ENCODE assay signal across 8 cellular contexts in the genomic region with DNA sequence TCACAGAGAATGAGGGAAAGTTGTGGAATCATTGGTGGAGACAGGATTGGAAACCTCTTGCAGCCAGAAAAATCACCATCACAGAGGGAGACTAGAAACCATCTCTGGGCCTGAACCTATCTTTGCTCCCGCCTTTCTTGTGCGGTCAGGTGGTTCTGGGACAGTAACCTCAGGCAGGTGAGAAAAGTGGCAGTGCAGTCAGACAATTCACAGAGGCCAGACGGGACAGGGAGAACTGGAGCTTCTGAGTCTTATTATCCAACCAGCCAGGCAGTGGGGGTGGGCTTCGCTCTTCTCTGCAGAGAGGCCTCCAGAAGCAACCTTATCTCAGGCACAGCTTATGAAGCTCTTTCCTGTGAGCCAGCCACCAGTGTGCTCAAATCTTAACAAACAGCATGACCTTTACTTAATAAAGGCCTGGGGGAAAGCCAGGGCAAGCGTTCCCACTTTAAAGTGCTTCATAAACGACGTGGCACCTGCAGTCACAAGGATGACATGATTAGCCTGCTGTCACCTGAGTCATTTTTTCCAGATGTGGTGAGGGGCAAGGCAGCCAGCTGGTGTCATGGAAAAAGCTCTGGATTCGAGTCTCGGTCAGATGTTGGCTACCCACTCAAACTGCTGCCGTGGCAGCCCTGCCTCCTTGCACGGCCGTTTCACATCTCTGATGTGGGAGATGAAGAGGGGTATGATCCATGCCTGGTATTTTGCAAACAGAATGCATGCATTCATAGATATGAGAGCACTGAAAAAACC.
DNase-seq lines count a peak whose midpoint lies in the region; ATAC-seq and TF ChIP-seq lines count a peak whose summit lies in the region.

No MANE protein-coding gene starts in this region.

- H3K23me2 ChIP-seq in H9 (ENCODE audit: insufficient read length, low read depth, low read length, poor library complexity, severe bottlenecking) = no peaks in the 10 kb centered on the region

- no peaks in the 10 kb centered on the region for H4K20me1 ChIP-seq in H9 (ENCODE audit: control insufficient read depth, insufficient read depth, insufficient read length)

- H2AK5ac ChIP-seq in H9 (ENCODE audit: insufficient read length, low read length) = no peak overlapping the region

- H4K91ac ChIP-seq in H9 (ENCODE audit: insufficient read length, low read depth, low read length) = no peak overlapping the region

- H3K79me1 ChIP-seq in H9 (ENCODE audit: insufficient read depth, low read depth, low read length, poor library complexity, severe bottlenecking) = no peaks in the 10 kb centered on the region

- no peak overlapping the region for H3K56ac ChIP-seq in H9 (ENCODE audit: insufficient read length, low read depth, low read length)

- H3K36me3 Mint-ChIP-seq in H9 (ENCODE audit: insufficient read depth in 1 of 3, low read depth in 3 of 3) (no peaks in the 10 kb centered on the region; a peak in 1 of 7 replicates), osteocyte (ENCODE audit: unreplicated experiment) (no peaks in the 10 kb centered on the region)
- no peaks in the 10 kb centered on the region for H3K36me3 Mint-ChIP-seq in T-helper 2 cell treated with Interferon-gamma antibody and Interleukin-4, amounts not matched to agents 5 μg/mL and 100 μg/mL, for 36 hours (ENCODE audit: low read depth)
- peaks cover 7% of the 10 kb centered on the region for H3K36me3 Mint-ChIP-seq in central memory CD8-positive, alpha-beta T cell (ENCODE audit: insufficient read depth)

- H3K27me3 Mint-ChIP-seq in H9 (ENCODE audit: low read depth) (no peaks in the 10 kb centered on the region; the same call in 1 of the 2 replicates), osteocyte (ENCODE audit: unreplicated experiment) (peaks cover 10% of the 10 kb centered on the region)
- peaks cover 2% of the 10 kb centered on the region for H3K27me3 Mint-ChIP-seq in T-helper 2 cell treated with Interferon-gamma antibody and Interleukin-4, amounts not matched to agents 5 μg/mL and 100 μg/mL, for 36 hours (ENCODE audit: low read depth)
- H3K27me3 Mint-ChIP-seq in central memory CD8-positive, alpha-beta T cell = no peaks in the 10 kb centered on the region

- no CpG with 5 or more reads among the region's 12 CpGs for WGBS in H9 (ENCODE audit: extremely low coverage, insufficient read length, low lambda C conversion rate)

- no peak overlapping the region for H2BK120ac ChIP-seq in H9 (ENCODE audit: low read depth, low read length, poor library complexity, severe bottlenecking)

- H3K9me3 Mint-ChIP-seq in H9 = no peaks in the 10 kb centered on the region
- H3K9me3 Mint-ChIP-seq in T-helper 2 cell treated with Interferon-gamma antibody and Interleukin-4, amounts not matched to agents 5 μg/mL and 100 μg/mL, for 36 hours = no peaks in the 10 kb centered on the region
- no peaks in the 10 kb centered on the region for H3K9me3 Mint-ChIP-seq in central memory CD8-positive, alpha-beta T cell
- no peaks in the 10 kb centered on the region for H3K9me3 Mint-ChIP-seq in osteocyte (ENCODE audit: unreplicated experiment)

- no peaks in the 10 kb centered on the region for H3K27me3 ChIP-seq in H9 (ENCODE audit: insufficient read depth, low read length)

- no peak overlapping the region for H2BK12ac ChIP-seq in H9 (ENCODE audit: insufficient read length, low read depth, low read length)

- H4K8ac ChIP-seq in H9 (replicated peaks; ENCODE audit: insufficient read length, low read depth, low read length) = no peak overlapping the region

- H3K9ac ChIP-seq in H9 (ENCODE audit: extremely low read depth, insufficient read length, low read length) = no peak overlapping the region

- ATAC-seq in central memory CD8-positive, alpha-beta T cell (replicated peaks; ENCODE audit: extremely low read depth, poor library complexity, severe bottlenecking) = no peak
- no peak for ATAC-seq in HG03280 (IDR thresholded peaks at IDR 0.05; ENCODE audit: unreplicated experiment)
- ATAC-seq in GM21737 (IDR thresholded peaks at IDR 0.05; ENCODE audit: unreplicated experiment) = no peak

- H3K4me3 Mint-ChIP-seq in H9 (no peak overlapping the region), osteocyte (ENCODE audit: unreplicated experiment) (no peak overlapping the region)
- H3K4me3 Mint-ChIP-seq in T-helper 2 cell treated with Interferon-gamma antibody and Interleukin-4, amounts not matched to agents 5 μg/mL and 100 μg/mL, for 36 hours = peak overlapping the region; percentile 42
- H3K4me3 Mint-ChIP-seq in central memory CD8-positive, alpha-beta T cell = peak overlapping the region; percentile 70

- no peak overlapping the region for H2AFZ ChIP-seq in H9 (ENCODE audit: low read length)

- H3K79me2 ChIP-seq in H9 (ENCODE audit: insufficient read depth, low read length) = no peaks in the 10 kb centered on the region

- H3K27ac ChIP-seq in H9 (ENCODE audit: insufficient read length, low read depth, low read length) = no peak overlapping the region

- no peaks in the 10 kb centered on the region for H3K9me3 ChIP-seq in H9 (ENCODE audit: control insufficient read depth, low read depth, low read length)

- H3K4ac ChIP-seq in H9 (ENCODE audit: low read depth, low read length) = no peak overlapping the region

- no peak overlapping the region for H2BK15ac ChIP-seq in H9 (ENCODE audit: low read depth, low read length)

- H3K14ac ChIP-seq in H9 (ENCODE audit: insufficient read depth, low read length) = no peak overlapping the region

- H3K4me2 ChIP-seq in H9 (ENCODE audit: insufficient read depth, insufficient read length, low read length) = no peak overlapping the region

- TF ChIP-seq CTCF in H9 (conservative IDR thresholded peaks at IDR 0.05) (no peak), osteocyte (IDR thresholded peaks at IDR 0.05) (no peak)

- no peak overlapping the region for H2BK5ac ChIP-seq in H9 (ENCODE audit: insufficient read length, low read length)

- H3K18ac ChIP-seq in H9 (ENCODE audit: insufficient read length, low read depth, low read length) = no peak overlapping the region

- no peak overlapping the region for H4K5ac ChIP-seq in H9 (ENCODE audit: insufficient read length, low read depth, low read length)

- no peak overlapping the region for H3T11ph ChIP-seq in H9 (ENCODE audit: low read length)

- DNase-seq in H9 = no peak
- DNase-seq in T-helper 2 cell treated with Interferon-gamma antibody and Interleukin-4, amounts not matched to agents 5 μg/mL and 100 μg/mL, for 36 hours (ENCODE audit: low spot score) = peak; percentile 82
- no peak for DNase-seq in central memory CD8-positive, alpha-beta T cell (ENCODE audit: low spot score in 2 of 2)
- peak; percentile 52 to 54 for DNase-seq in stimulated activated CD4-positive, alpha-beta T cell treated with anti-CD3 and anti-CD28 coated beads, Interleukin-2, amount 100 ng/mL, for 48 hours
- no peak for DNase-seq in osteocyte (ENCODE audit: extremely low spot score, unreplicated experiment)
- no peak for DNase-seq in posterior cingulate gyrus

- H3K4me1 ChIP-seq in H9 (ENCODE audit: insufficient read depth, low read length) = peaks cover 25% of the 10 kb centered on the region

- H3K4me1 Mint-ChIP-seq in H9 = peaks cover 56 to 58% of the 10 kb centered on the region in 2 experiments
- peaks cover 69% of the 10 kb centered on the region for H3K4me1 Mint-ChIP-seq in T-helper 2 cell treated with Interferon-gamma antibody and Interleukin-4, amounts not matched to agents 5 μg/mL and 100 μg/mL, for 36 hours (ENCODE audit: low read depth)
- H3K4me1 Mint-ChIP-seq in central memory CD8-positive, alpha-beta T cell = peaks cover 93% of the 10 kb centered on the region
- H3K4me1 Mint-ChIP-seq in osteocyte (ENCODE audit: unreplicated experiment) = peaks cover 17% of the 10 kb centered on the region

- H2BK20ac ChIP-seq in H9 (ENCODE audit: low read depth, low read length, poor library complexity, severe bottlenecking) = no peak overlapping the region

- no peak overlapping the region for H3K23ac ChIP-seq in H9 (ENCODE audit: insufficient read length, low read depth, low read length)

- H3K27ac Mint-ChIP-seq in H9 (peak overlapping the region in 2 of 3 experiments; percentile 27 to 57; a peak in 5 of 7 replicates), osteocyte (ENCODE audit: unreplicated experiment) (no peak overlapping the region)
- peak overlapping the region; percentile 74 for H3K27ac Mint-ChIP-seq in T-helper 2 cell treated with Interferon-gamma antibody and Interleukin-4, amounts not matched to agents 5 μg/mL and 100 μg/mL, for 36 hours
- peak overlapping the region; percentile 97 for H3K27ac Mint-ChIP-seq in central memory CD8-positive, alpha-beta T cell (ENCODE audit: low read depth)

- intact Hi-C loops in posterior cingulate gyrus (cut with DNase I) = no loop called here

Comparison
In these comparisons a context has a peak if more than half of its experiments do, and no peak if none do; other contexts are left out.
1. DNase-seq: peak in T-helper 2 cell treated with Interferon-gamma antibody and Interleukin-4, amounts not matched to agents 5 μg/mL and 100 μg/mL, for 36 hours (single experiment) and stimulated activated CD4-positive, alpha-beta T cell treated with anti-CD3 and anti-CD28 coated beads, Interleukin-2, amount 100 ng/mL, for 48 hours (2 of 2); none in H9 (single experiment), central memory CD8-positive, alpha-beta T cell (0 of 2), osteocyte (single experiment) and posterior cingulate gyrus (0 of 10).
2. H3K4me3 Mint-ChIP-seq: peak in T-helper 2 cell treated with Interferon-gamma antibody and Interleukin-4, amounts not matched to agents 5 μg/mL and 100 μg/mL, for 36 hours (single experiment) and central memory CD8-positive, alpha-beta T cell (single experiment); none in H9 (0 of 2) and osteocyte (single experiment).